Comparison of ENCODE assay signal across 1 cellular context in genomic region chr14:24054324-24054641, GRCh38.
A peak's percentile ranks its signal among the peaks of the same experiment; 100 is the strongest.
TF ChIP-seq lines count a peak whose summit lies in the region.

No MANE protein-coding gene starts in this region.

TF ChIP-seq in HepG2, 621 proteins besides CTCF, POLR2A, EP300 and RAD21:
- TF ChIP-seq MEIS1 (CRISPR knock-in tag; IDR thresholded peaks at IDR 0.05; ENCODE audit: borderline replicate concordance) (no peak), ZNF562 (CRISPR knock-in tag; IDR thresholded peaks at IDR 0.05; ENCODE audit: borderline replicate concordance) (no peak), MYC (CRISPR knock-in tag; IDR thresholded peaks at IDR 0.05; ENCODE audit: borderline replicate concordance) (0 out of 2 replicates have a peak, but pooled peaks have one; percentile 21), REST (IDR thresholded peaks at IDR 0.05; ENCODE audit: borderline replicate concordance in 1 of 2, low read depth in 1 of 2, low read length in 2 of 2) (peak in 1 of 2 experiments; percentile 49; a peak in 1 of 4 replicates), ZNF547 (CRISPR knock-in tag; IDR thresholded peaks at IDR 0.05) (no peak), HBP1 (CRISPR knock-in tag; IDR thresholded peaks at IDR 0.05; ENCODE audit: low read depth) (no peak)
